15 cellular contexts compared by ENCODE assay signal in genomic region chr16:27522173-27522707, GRCh38. TPM values are rescaled to one million over a fixed set of nuclear protein-coding genes. Genes with fewer than 3 reads are reported as not detected.
DNase-seq lines count a peak whose midpoint lies in the region; ATAC-seq and TF ChIP-seq lines count a peak whose summit lies in the region.
"Had no signal": no experiment of that assay in that cellular context is flagged by ENCODE, and none has a peak within 500 bp of the region (broad histone marks: within the 10 kb centered on the region; RNA-seq: fewer than 3 reads in every experiment).

No MANE protein-coding gene starts in this region.

- H3K4me3 ChIP-seq in right atrium auricular region = no peak overlapping the region
- no peak overlapping the region for H3K4me3 ChIP-seq in gastrocnemius medialis
- H3K4me3 ChIP-seq in adrenal gland = no peak overlapping the region

- in situ Hi-C loops in gastrocnemius medialis (cut with MboI; ENCODE audit: low sequenced_read_pairs in 4 of 4) = no loop called here

- DNase-seq in T-helper 17 cell (no peak), right atrium auricular region (ENCODE audit: low spot score) (no peak), gastrocnemius medialis (peak; percentile 73 to 79), adrenal gland (no peak)
- no peak for DNase-seq in central memory CD8-positive, alpha-beta T cell (ENCODE audit: low spot score in 2 of 2)
- DNase-seq: Caco-2, DMS53, H9, NCI-H1105 treated with DMSO at 0.1 percent for 48 hours, NCI-H1694 treated with DMSO at 0.1 percent for 48 hours, NCI-H2107, NCI-H2227 treated with DMSO at 0.1 percent for 48 hours, NCI-H524 had no signal

- no peaks in the 10 kb centered on the region for H3K27me3 Mint-ChIP-seq in T-helper 17 cell
- H3K27me3 Mint-ChIP-seq in central memory CD8-positive, alpha-beta T cell = no peaks in the 10 kb centered on the region

- H3K27ac Mint-ChIP-seq in T-helper 17 cell = peak overlapping the region; percentile 43
- H3K27ac Mint-ChIP-seq in central memory CD8-positive, alpha-beta T cell (ENCODE audit: low read depth) = peak overlapping the region; percentile 80

- TF ChIP-seq POLR2A in gastrocnemius medialis (IDR thresholded peaks at IDR 0.05) (peak; percentile 54 to 76), adrenal gland (IDR thresholded peaks at IDR 0.05) (no peak)

- peaks cover 0 to 36% of the 10 kb centered on the region in 2 donors for H3K4me1 ChIP-seq in right atrium auricular region
- peaks cover 65 to 77% of the 10 kb centered on the region in 2 donors for H3K4me1 ChIP-seq in gastrocnemius medialis
- no peaks in the 10 kb centered on the region for H3K4me1 ChIP-seq in adrenal gland (replicated peaks in 1 of 2)
- H3K4me1 ChIP-seq: Caco-2 had no signal

- H3K36me3 ChIP-seq in right atrium auricular region (peaks cover 53% of the 10 kb centered on the region), gastrocnemius medialis (peaks cover 0 to 27% of the 10 kb centered on the region in 2 donors), adrenal gland (replicated peaks in 1 of 2) (peaks cover 0 to 51% of the 10 kb centered on the region in 2 donors)

- peak overlapping the region; percentile 89 to 92 for H3K27ac ChIP-seq in right atrium auricular region
- peak overlapping the region; percentile 96 to 98 (median 98) for H3K27ac ChIP-seq in gastrocnemius medialis
- H3K27ac ChIP-seq in adrenal gland = no peak overlapping the region

- intact Hi-C loops in gastrocnemius medialis (cut with DNase I; ENCODE audit: low total_unique reads) = loop anchor here (10.0 kb wide), 1 partner anchor 1013 kb away; the partner anchor contains the start of gene NUPR1
- intact Hi-C loops in adrenal gland (cut with DNase I) = no loop called here

- H3K9me3 Mint-ChIP-seq in central memory CD8-positive, alpha-beta T cell = no peaks in the 10 kb centered on the region
- H3K9me3 Mint-ChIP-seq: H9 had no signal

- TF ChIP-seq CTCF in right atrium auricular region (IDR thresholded peaks at IDR 0.05) (no peak), gastrocnemius medialis (IDR thresholded peaks at IDR 0.05 in 4 of 5, conservative IDR thresholded peaks at IDR 0.05 in 1 of 5) (no peak), adrenal gland (IDR thresholded peaks at IDR 0.05) (no peak)

- H3K36me3 Mint-ChIP-seq in T-helper 17 cell (ENCODE audit: low read depth) = peaks cover 23% of the 10 kb centered on the region
- peaks cover 22% of the 10 kb centered on the region for H3K36me3 Mint-ChIP-seq in central memory CD8-positive, alpha-beta T cell (ENCODE audit: insufficient read depth)

- H3K4me3 Mint-ChIP-seq in T-helper 17 cell = peak overlapping the region; percentile 45
- no peak overlapping the region for H3K4me3 Mint-ChIP-seq in central memory CD8-positive, alpha-beta T cell
- H3K4me3 Mint-ChIP-seq: H9 had no signal

- 79 to 87% (median 83%) methylated on average over 6 of the region's 6 CpGs for WGBS in adrenal gland, 4 donors

- H3K4me1 Mint-ChIP-seq in T-helper 17 cell = peaks cover 14% of the 10 kb centered on the region
- peaks cover 7% of the 10 kb centered on the region for H3K4me1 Mint-ChIP-seq in central memory CD8-positive, alpha-beta T cell

- H3K27me3 ChIP-seq in right atrium auricular region = no peaks in the 10 kb centered on the region
- no peaks in the 10 kb centered on the region for H3K27me3 ChIP-seq in gastrocnemius medialis
- no peaks in the 10 kb centered on the region for H3K27me3 ChIP-seq in adrenal gland

- H3K9me3 ChIP-seq in T-helper 17 cell (ENCODE audit: control insufficient read depth, low read length, poor library complexity, severe bottlenecking) (no peaks in the 10 kb centered on the region), right atrium auricular region (peaks cover 0 to 3% of the 10 kb centered on the region in 2 donors), gastrocnemius medialis (no peaks in the 10 kb centered on the region), adrenal gland (replicated peaks in 1 of 3) (no peaks in the 10 kb centered on the region)
- H3K9me3 ChIP-seq: Caco-2 had no signal

- ATAC-seq in T-helper 17 cell = no peak
- ATAC-seq in central memory CD8-positive, alpha-beta T cell (replicated peaks; ENCODE audit: extremely low read depth, poor library complexity, severe bottlenecking) = no peak
- peak; percentile 72 to 80 for ATAC-seq in gastrocnemius medialis
- no peak for ATAC-seq in GM18868 (IDR thresholded peaks at IDR 0.05; ENCODE audit: unreplicated experiment)
- ATAC-seq in HG03460 (IDR thresholded peaks at IDR 0.05; ENCODE audit: unreplicated experiment) = no peak

RNA-seq across cellular contexts. Expression of gene GTF3C1, which starts 27.5 kb away (rescaled TPM):
- 10 to 100 TPM; 55.3 to 55.6 TPM for total RNA-seq in T-helper 17 cell
- total RNA-seq in right atrium auricular region = 10 to 100 TPM; 64.0 to 77.2 TPM
- 100 to 1,000 TPM in 1 of 4 donors, 10 to 100 TPM in 3; 52.0 to 108 (median 67.8) TPM for total RNA-seq in gastrocnemius medialis
- 100 to 1,000 TPM in 2 of 8 donors, 10 to 100 TPM in 6; 65.4 to 105 (median 84.3) TPM for total RNA-seq in adrenal gland
- 100 to 1,000 TPM in 2 of 3 donors, 10 to 100 TPM in 1; 51.0 to 225 (median 130) TPM for polyA plus RNA-seq in adrenal gland

RNA-seq across cellular contexts. Expression of gene KATNIP, which starts 27.7 kb away (rescaled TPM):
- total RNA-seq in T-helper 17 cell = 10 to 100 TPM; 28.6 to 29.7 TPM
- total RNA-seq in right atrium auricular region = 10 to 100 TPM; 10.6 to 22.7 TPM
- total RNA-seq in gastrocnemius medialis = 10 to 100 TPM in 1 of 4 donors, 1 to 10 TPM in 3; 6.3 to 12.1 (median 7.7) TPM
- total RNA-seq in adrenal gland = 10 to 100 TPM; 13.2 to 80.4 (median 17.9) TPM
- 10 to 100 TPM in 2 of 3 donors, 1 to 10 TPM in 1; 9.1 to 17.6 (median 10.3) TPM for polyA plus RNA-seq in adrenal gland

Comparison
In these comparisons a context has a peak if more than half of its experiments do, and no peak if none do; other contexts are left out.
1. ATAC-seq: peak in gastrocnemius medialis (2 of 2); none in T-helper 17 cell (single experiment), central memory CD8-positive, alpha-beta T cell (single experiment), GM18868 (single experiment) and HG03460 (single experiment).
2. DNase-seq: peak in gastrocnemius medialis (2 of 2); none in T-helper 17 cell (0 of 3), central memory CD8-positive, alpha-beta T cell (0 of 2), right atrium auricular region (single experiment) and adrenal gland (0 of 7).
3. H3K27ac ChIP-seq: peak in right atrium auricular region (2 of 2) and gastrocnemius medialis (4 of 4); none in adrenal gland (0 of 5).
4. POLR2A ChIP-seq: peak in gastrocnemius medialis (2 of 2); none in adrenal gland (0 of 2).